In genomic region chr14:92686763-92687427, GRCh38 we compare ENCODE assay signal across 8 cellular contexts.
DNase-seq lines count a peak whose midpoint lies in the region; ATAC-seq and TF ChIP-seq lines count a peak whose summit lies in the region.

No MANE protein-coding gene starts in this region.

- no peak overlapping the region for H3K9ac ChIP-seq in SK-N-MC (ENCODE audit: insufficient read length)
- H3K9ac ChIP-seq in rectal smooth muscle tissue (ENCODE audit: low read length) = no peak overlapping the region

- ATAC-seq in activated naive CD8-positive, alpha-beta T cell treated with anti-CD3 and anti-CD28 coated beads, Interleukin-2, amount 10 ng/mL, durations not matched to agents 7 days and 5 days (ENCODE audit: low read depth) = no peak
- peak; percentile 85 to 88 for ATAC-seq in right cardiac atrium
- ATAC-seq in GM21737 (IDR thresholded peaks at IDR 0.05; ENCODE audit: unreplicated experiment) = no peak

- H3K27ac ChIP-seq in SK-N-MC (no peak overlapping the region), ascending aorta (no peak overlapping the region), right cardiac atrium (ENCODE audit: low read length) (no peak overlapping the region), rectal smooth muscle tissue (ENCODE audit: low read depth, low read length) (peak overlapping the region; percentile 54)

- no peaks in the 10 kb centered on the region for H3K27me3 ChIP-seq in ascending aorta
- no peaks in the 10 kb centered on the region for H3K27me3 ChIP-seq in right cardiac atrium (ENCODE audit: control insufficient read depth, insufficient read depth)
- H3K27me3 ChIP-seq in rectal smooth muscle tissue (ENCODE audit: control insufficient read depth, insufficient read depth, low read length) = no peaks in the 10 kb centered on the region

- no peaks in the 10 kb centered on the region for H3K27me3 Mint-ChIP-seq in activated naive CD8-positive, alpha-beta T cell treated with anti-CD3 and anti-CD28 coated beads, Interleukin-2, amount 10 ng/mL, durations not matched to agents 7 days and 5 days
- no peaks in the 10 kb centered on the region for H3K27me3 Mint-ChIP-seq in activated naive CD8-positive, alpha-beta T cell treated with anti-CD3 and anti-CD28 coated beads for 36 hours

- peaks cover 18% of the 10 kb centered on the region for H3K36me3 Mint-ChIP-seq in activated naive CD8-positive, alpha-beta T cell treated with anti-CD3 and anti-CD28 coated beads, Interleukin-2, amount 10 ng/mL, durations not matched to agents 7 days and 5 days
- H3K36me3 Mint-ChIP-seq in activated naive CD8-positive, alpha-beta T cell treated with anti-CD3 and anti-CD28 coated beads for 36 hours = peaks cover 20% of the 10 kb centered on the region

- H3K36me3 ChIP-seq in SK-N-MC (ENCODE audit: insufficient read depth, low read length) (no peaks in the 10 kb centered on the region), ascending aorta (peaks cover 10 to 18% of the 10 kb centered on the region in 2 donors), rectal smooth muscle tissue (ENCODE audit: control insufficient read depth, insufficient read depth, low read length) (peaks cover 11% of the 10 kb centered on the region)

- no peaks in the 10 kb centered on the region for H3K9me3 Mint-ChIP-seq in activated naive CD8-positive, alpha-beta T cell treated with anti-CD3 and anti-CD28 coated beads, Interleukin-2, amount 10 ng/mL, durations not matched to agents 7 days and 5 days
- H3K9me3 Mint-ChIP-seq in activated naive CD8-positive, alpha-beta T cell treated with anti-CD3 and anti-CD28 coated beads for 36 hours = no peaks in the 10 kb centered on the region

- intact Hi-C loops in ascending aorta (cut with DNase I) = loop anchor here (1.0 to 2.0 kb wide), 2 partner anchors 62 to 96 kb away; partner anchors contain the start of gene LGMN
- intact Hi-C loops in right cardiac atrium (cut with DNase I) = no loop called here

- WGBS in right cardiac atrium = 14% methylated on average over 46 of the region's 46 CpGs

- H3K9me3 ChIP-seq in SK-N-MC (ENCODE audit: low read depth, low read length) (no peaks in the 10 kb centered on the region), ascending aorta (no peaks in the 10 kb centered on the region), right cardiac atrium (ENCODE audit: control insufficient read depth, low read length) (no peaks in the 10 kb centered on the region)

- H3K4me3 ChIP-seq in SK-N-MC (peak overlapping the region; percentile 66), ascending aorta (peak overlapping the region; percentile 50 to 64), right cardiac atrium (ENCODE audit: low read length) (peak overlapping the region; percentile 27), rectal smooth muscle tissue (ENCODE audit: low read length) (peak overlapping the region; percentile 50)

- H3K4me3 Mint-ChIP-seq in activated naive CD8-positive, alpha-beta T cell treated with anti-CD3 and anti-CD28 coated beads, Interleukin-2, amount 10 ng/mL, durations not matched to agents 7 days and 5 days = no peak overlapping the region
- H3K4me3 Mint-ChIP-seq in activated naive CD8-positive, alpha-beta T cell treated with anti-CD3 and anti-CD28 coated beads for 36 hours = no peak overlapping the region

- peaks cover 4% of the 10 kb centered on the region in 2 donors for H3K4me1 ChIP-seq in ascending aorta
- no peaks in the 10 kb centered on the region for H3K4me1 ChIP-seq in right cardiac atrium (ENCODE audit: control insufficient read depth, insufficient read depth, low read length)
- peaks cover 2% of the 10 kb centered on the region for H3K4me1 ChIP-seq in rectal smooth muscle tissue (ENCODE audit: control insufficient read depth, insufficient read depth, low read length)

- H3K27ac Mint-ChIP-seq in activated naive CD8-positive, alpha-beta T cell treated with anti-CD3 and anti-CD28 coated beads, Interleukin-2, amount 10 ng/mL, durations not matched to agents 7 days and 5 days = no peak overlapping the region
- no peak overlapping the region for H3K27ac Mint-ChIP-seq in activated naive CD8-positive, alpha-beta T cell treated with anti-CD3 and anti-CD28 coated beads for 36 hours

- DNase-seq in activated naive CD8-positive, alpha-beta T cell treated with anti-CD3 and anti-CD28 coated beads, Interleukin-2, amount 10 ng/mL, durations not matched to agents 7 days and 5 days = peak; percentile 54
- DNase-seq in activated naive CD8-positive, alpha-beta T cell treated with anti-CD3 and anti-CD28 coated beads for 36 hours = no peak
- DNase-seq in KG1 (lab: John Stamatoyannopoulos, UW) (peak; percentile 41), SK-N-MC (ENCODE audit: low read depth, low spot score) (no peak), ascending aorta (ENCODE audit: low spot score in 2 of 2) (peak in 1 of 2 donors; percentile 86), right cardiac atrium (peak; percentile 84 to 93 (median 92))

- POLR2A ChIA-PET in activated naive CD8-positive, alpha-beta T cell treated with anti-CD3 and anti-CD28 coated beads, Interleukin-2, amount 10 ng/mL, durations not matched to agents 7 days and 5 days (lab: Charles Lee) = no interaction called here

- peaks cover 3% of the 10 kb centered on the region for H3K4me1 Mint-ChIP-seq in activated naive CD8-positive, alpha-beta T cell treated with anti-CD3 and anti-CD28 coated beads, Interleukin-2, amount 10 ng/mL, durations not matched to agents 7 days and 5 days
- no peaks in the 10 kb centered on the region for H3K4me1 Mint-ChIP-seq in activated naive CD8-positive, alpha-beta T cell treated with anti-CD3 and anti-CD28 coated beads for 36 hours

- TF ChIP-seq CTCF in ascending aorta (IDR thresholded peaks at IDR 0.05) = peak; percentile 98 to 100 (median 100)

Comparison
In these comparisons a context has a peak if more than half of its experiments do, and no peak if none do; other contexts are left out.
1. DNase-seq: peak in activated naive CD8-positive, alpha-beta T cell treated with anti-CD3 and anti-CD28 coated beads, Interleukin-2, amount 10 ng/mL, durations not matched to agents 7 days and 5 days (single experiment), KG1 (single experiment) and right cardiac atrium (3 of 3); none in activated naive CD8-positive, alpha-beta T cell treated with anti-CD3 and anti-CD28 coated beads for 36 hours (single experiment) and SK-N-MC (single experiment).
2. ATAC-seq: peak in right cardiac atrium (2 of 2); none in activated naive CD8-positive, alpha-beta T cell treated with anti-CD3 and anti-CD28 coated beads, Interleukin-2, amount 10 ng/mL, durations not matched to agents 7 days and 5 days (single experiment) and GM21737 (single experiment).
3. Peak in every context shown above with its lines, with median percentiles within 50 percentile points of each other: H3K4me3 ChIP-seq.